Comparison of ENCODE assay signal across 8 cellular contexts in the genomic region with DNA sequence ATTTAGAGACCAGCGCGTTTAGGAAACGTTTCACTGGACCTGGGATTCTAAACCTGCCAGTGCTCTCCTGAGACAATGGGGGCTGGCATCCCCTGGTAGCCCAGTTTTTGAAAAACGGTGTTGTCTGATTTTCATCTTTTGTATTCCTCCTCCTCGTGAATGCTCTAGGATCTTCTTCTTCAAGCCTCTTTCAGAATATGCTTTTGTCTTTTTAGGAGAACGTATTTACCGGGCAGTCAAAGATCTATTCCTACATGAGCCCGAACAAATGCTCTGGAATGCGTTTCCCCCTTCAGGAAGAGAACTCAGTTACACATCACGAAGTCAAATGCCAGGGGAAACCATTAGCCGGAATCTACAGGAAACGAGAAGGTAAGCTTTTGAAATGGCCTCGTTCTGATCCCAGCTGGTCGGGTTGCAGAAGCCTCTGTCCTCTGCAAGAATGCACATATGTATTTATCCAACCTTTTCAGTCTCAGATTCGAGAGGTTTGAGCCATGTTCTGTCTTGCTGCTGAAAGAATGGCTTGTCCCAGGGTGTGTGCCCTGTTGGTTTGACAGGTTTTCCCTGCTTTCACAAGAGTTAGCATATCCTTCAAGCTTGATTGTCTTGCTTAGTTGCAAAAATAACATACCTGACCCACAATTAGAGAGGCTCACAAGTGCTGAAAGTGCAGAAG.
DNase-seq lines count a peak whose midpoint lies in the region; ATAC-seq and TF ChIP-seq lines count a peak whose summit lies in the region.

No MANE protein-coding gene starts in this region.

- peak overlapping the region; percentile 87 for H3K4me3 Mint-ChIP-seq in stimulated activated naive CD8-positive, alpha-beta T cell treated with anti-CD3 and anti-CD28 coated beads, Interleukin-15, Interleukin-2, amounts not matched to agents 100 ng/mL and 50 ng/mL, for 24 hours

- peaks cover 49% of the 10 kb centered on the region for H3K36me3 Mint-ChIP-seq in stimulated activated naive CD8-positive, alpha-beta T cell treated with anti-CD3 and anti-CD28 coated beads, Interleukin-15, Interleukin-2, amounts not matched to agents 100 ng/mL and 50 ng/mL, for 24 hours (ENCODE audit: low read depth)

- no peaks in the 10 kb centered on the region for H3K27me3 Mint-ChIP-seq in stimulated activated naive CD8-positive, alpha-beta T cell treated with anti-CD3 and anti-CD28 coated beads, Interleukin-15, Interleukin-2, amounts not matched to agents 100 ng/mL and 50 ng/mL, for 24 hours

- H3K4me1 ChIP-seq in muscle layer of colon (ENCODE audit: insufficient read depth, low read length), result peaks cover 20% of the 10 kb centered on the region

- H3K9me3 Mint-ChIP-seq in stimulated activated naive CD8-positive, alpha-beta T cell treated with anti-CD3 and anti-CD28 coated beads, Interleukin-15, Interleukin-2, amounts not matched to agents 100 ng/mL and 50 ng/mL, for 24 hours, result no peaks in the 10 kb centered on the region

- peak overlapping the region; percentile 76 for H3K27ac ChIP-seq in cingulate gyrus (ENCODE audit: low read depth, low read length)
- H3K27ac ChIP-seq in muscle layer of colon (ENCODE audit: low read depth, low read length), result peak overlapping the region; percentile 47

- H3K27ac Mint-ChIP-seq in stimulated activated naive CD8-positive, alpha-beta T cell treated with anti-CD3 and anti-CD28 coated beads, Interleukin-15, Interleukin-2, amounts not matched to agents 100 ng/mL and 50 ng/mL, for 24 hours, result peak overlapping the region; percentile 90

- H3K27me3 ChIP-seq in muscle layer of colon (ENCODE audit: control insufficient read depth in 1 of 2, insufficient read depth in 2 of 2, low read length in 2 of 2), result no peaks in the 10 kb centered on the region

- no peak for DNase-seq in stimulated activated naive CD8-positive, alpha-beta T cell treated with anti-CD3 and anti-CD28 coated beads, Interleukin-15, Interleukin-2, amounts not matched to agents 100 U/mL and 50 U/mL, for 24 hours
- no peak for DNase-seq in stimulated activated CD4-positive, alpha-beta T cell treated with anti-CD3 and anti-CD28 coated beads, Interleukin-15, amount 100 ng/mL, for 24 hours
- DNase-seq in NCI-H748 (lab: John Stamatoyannopoulos, UW; ENCODE audit: unreplicated experiment), result no peak

- H3K4me1 Mint-ChIP-seq in stimulated activated naive CD8-positive, alpha-beta T cell treated with anti-CD3 and anti-CD28 coated beads, Interleukin-15, Interleukin-2, amounts not matched to agents 100 ng/mL and 50 ng/mL, for 24 hours (ENCODE audit: low read depth), result peaks cover 36% of the 10 kb centered on the region

- peaks cover 25% of the 10 kb centered on the region for H3K36me3 ChIP-seq in muscle layer of colon (ENCODE audit: insufficient read depth, low read length)

- no peaks in the 10 kb centered on the region for H3K9me3 ChIP-seq in muscle layer of colon (ENCODE audit: low read length)

- no peak overlapping the region for H3K9ac ChIP-seq in muscle layer of colon (ENCODE audit: low read length)

- ATAC-seq in stimulated activated naive CD8-positive, alpha-beta T cell treated with anti-CD3 and anti-CD28 coated beads, Interleukin-15, Interleukin-2, amounts not matched to agents 100 U/mL and 50 U/mL, for 24 hours, result no peak
- ATAC-seq in GM18505 (IDR thresholded peaks at IDR 0.05; ENCODE audit: unreplicated experiment) (no peak), HG02610 (IDR thresholded peaks at IDR 0.05; ENCODE audit: unreplicated experiment) (no peak)

- peak overlapping the region in 1 of 2 donors; percentile 51 for H3K4me3 ChIP-seq in muscle layer of colon (ENCODE audit: low read depth in 1 of 2, low read length in 2 of 2)

- no peak for TF ChIP-seq POLR2A in GM18505 (IDR thresholded peaks at IDR 0.05; ENCODE audit: borderline replicate concordance, extremely low read depth, insufficient read depth, insufficient read length)
